28 cellular contexts compared by ENCODE assay signal in genomic region chr12:108538796-108539195, GRCh38. TPM values are rescaled to one million over a fixed set of nuclear protein-coding genes. Genes with fewer than 3 reads are reported as not detected.
A peak's percentile ranks its signal among the peaks of the same experiment; 100 is the strongest.
DNase-seq lines count a peak whose midpoint lies in the region; ATAC-seq and TF ChIP-seq lines count a peak whose summit lies in the region.
"Had no signal": no experiment of that assay in that cellular context is flagged by ENCODE, and none has a peak within 500 bp of the region (broad histone marks: within the 10 kb centered on the region; RNA-seq: fewer than 3 reads in every experiment).

No MANE protein-coding gene starts in this region.

- intact Hi-C loops in activated CD4-positive, alpha-beta T cell treated with anti-CD3 and anti-CD28 coated beads for 36 hours (cut with DNase I, micrococcal nuclease) = no loop called here
- intact Hi-C loops in activated CD4-positive, alpha-beta T cell treated with anti-CD3 and anti-CD28 coated beads, Interleukin-2, amount 10 ng/mL, durations not matched to agents 24 days and 14 days (cut with micrococcal nuclease) = no loop called here
- intact Hi-C loops in CD4-positive, alpha-beta T cell (cut with DNase I, micrococcal nuclease) = no loop called here

- peaks cover 12% of the 10 kb centered on the region for H3K4me1 Mint-ChIP-seq in activated CD4-positive, alpha-beta T cell treated with anti-CD3 and anti-CD28 coated beads for 36 hours
- H3K4me1 Mint-ChIP-seq in activated CD4-positive, alpha-beta T cell treated with anti-CD3 and anti-CD28 coated beads, Interleukin-2, amount 10 ng/mL, durations not matched to agents 24 days and 14 days = peaks cover 13% of the 10 kb centered on the region
- H3K4me1 Mint-ChIP-seq in CD4-positive, alpha-beta T cell (ENCODE audit: low read depth) = peaks cover 26% of the 10 kb centered on the region
- H3K4me1 Mint-ChIP-seq in central memory CD8-positive, alpha-beta T cell = peaks cover 16% of the 10 kb centered on the region
- no peaks in the 10 kb centered on the region for H3K4me1 Mint-ChIP-seq in nephron progenitor cell

- H3K36me3 Mint-ChIP-seq in activated CD4-positive, alpha-beta T cell treated with anti-CD3 and anti-CD28 coated beads for 36 hours (ENCODE audit: low read depth) = peaks cover 54% of the 10 kb centered on the region
- peaks cover 62% of the 10 kb centered on the region for H3K36me3 Mint-ChIP-seq in activated CD4-positive, alpha-beta T cell treated with anti-CD3 and anti-CD28 coated beads, Interleukin-2, amount 10 ng/mL, durations not matched to agents 24 days and 14 days (ENCODE audit: low read depth)
- H3K36me3 Mint-ChIP-seq in CD4-positive, alpha-beta T cell (ENCODE audit: low read depth) = peaks cover 92% of the 10 kb centered on the region
- H3K36me3 Mint-ChIP-seq in central memory CD8-positive, alpha-beta T cell (ENCODE audit: insufficient read depth) = peaks cover 66% of the 10 kb centered on the region
- H3K36me3 Mint-ChIP-seq in nephron progenitor cell (ENCODE audit: low read depth) = peaks cover 67% of the 10 kb centered on the region

- H3K4me3 ChIP-seq in WERI-Rb-1 (ENCODE audit: low read depth, low read length) = no peak overlapping the region
- H3K4me3 ChIP-seq: HAP-1 had no signal

- CTCF ChIA-PET in activated CD4-positive, alpha-beta T cell treated with anti-CD3 and anti-CD28 coated beads for 36 hours (lab: Charles Lee) = interaction anchor here (1.4 to 1.8 kb wide), 2 partner anchors 10 to 79 kb away, joined by 3 to 5 read pairs; no protein-coding TSS in a partner anchor
- CTCF ChIA-PET in CD4-positive, alpha-beta T cell (lab: Charles Lee) = no interaction called here

- DNase-seq in activated CD4-positive, alpha-beta T cell treated with anti-CD3 and anti-CD28 coated beads for 36 hours = no peak
- no peak for DNase-seq in activated CD4-positive, alpha-beta T cell treated with anti-CD3 and anti-CD28 coated beads, Interleukin-2, amount 10 ng/mL, durations not matched to agents 24 days and 14 days
- DNase-seq in CD4-positive, alpha-beta T cell = no peak
- DNase-seq in central memory CD8-positive, alpha-beta T cell (ENCODE audit: low spot score in 2 of 2) = no peak
- DNase-seq in nephron progenitor cell (no peak), NCI-H146 (lab: John Stamatoyannopoulos, UW) (no peak), WERI-Rb-1 (no peak)
- DNase-seq: CD8-positive, alpha-beta memory T cell; DMS 273 treated with DMSO at 0.1 percent for 48 hours; DMS79; EL; GF-D8; GOT3; HFFc6; MM.1S; NCI-H1694; NCI-H2029 treated with DMSO at 0.1 percent for 48 hours; NCI-H446 treated with DMSO at 0.1 percent for 48 hours; NCI-H526 treated with DMSO at 0.1 percent for 48 hours; Right ventricle myocardium superior; RPMI8226 had no signal

- peak overlapping the region; percentile 3 for H3K27ac Mint-ChIP-seq in activated CD4-positive, alpha-beta T cell treated with anti-CD3 and anti-CD28 coated beads for 36 hours
- no peak overlapping the region for H3K27ac Mint-ChIP-seq in activated CD4-positive, alpha-beta T cell treated with anti-CD3 and anti-CD28 coated beads, Interleukin-2, amount 10 ng/mL, durations not matched to agents 24 days and 14 days
- H3K27ac Mint-ChIP-seq in CD4-positive, alpha-beta T cell = peak overlapping the region; percentile 9
- peak overlapping the region; percentile 25 for H3K27ac Mint-ChIP-seq in central memory CD8-positive, alpha-beta T cell (ENCODE audit: low read depth)
- peak overlapping the region; percentile 58 for H3K27ac Mint-ChIP-seq in nephron progenitor cell
- H3K27ac Mint-ChIP-seq: B cell, HFFc6 had no signal

- H3K9me3 Mint-ChIP-seq in activated CD4-positive, alpha-beta T cell treated with anti-CD3 and anti-CD28 coated beads for 36 hours (ENCODE audit: low read depth) = no peaks in the 10 kb centered on the region
- no peaks in the 10 kb centered on the region for H3K9me3 Mint-ChIP-seq in activated CD4-positive, alpha-beta T cell treated with anti-CD3 and anti-CD28 coated beads, Interleukin-2, amount 10 ng/mL, durations not matched to agents 24 days and 14 days
- H3K9me3 Mint-ChIP-seq in CD4-positive, alpha-beta T cell = no peaks in the 10 kb centered on the region
- H3K9me3 Mint-ChIP-seq in central memory CD8-positive, alpha-beta T cell = no peaks in the 10 kb centered on the region
- H3K9me3 Mint-ChIP-seq in nephron progenitor cell = no peaks in the 10 kb centered on the region
- H3K9me3 Mint-ChIP-seq: CD8-positive, alpha-beta memory T cell; HFFc6; IgD-negative memory B cell had no signal

- ATAC-seq in activated CD4-positive, alpha-beta T cell treated with anti-CD3 and anti-CD28 coated beads for 36 hours = no peak
- no peak for ATAC-seq in CD4-positive, alpha-beta T cell (ENCODE audit: poor library complexity)
- ATAC-seq in central memory CD8-positive, alpha-beta T cell (replicated peaks; ENCODE audit: extremely low read depth, poor library complexity, severe bottlenecking) = no peak
- ATAC-seq in HG02973 (IDR thresholded peaks at IDR 0.05; ENCODE audit: unreplicated experiment) = no peak

- H3K27me3 Mint-ChIP-seq in activated CD4-positive, alpha-beta T cell treated with anti-CD3 and anti-CD28 coated beads for 36 hours = no peaks in the 10 kb centered on the region
- no peaks in the 10 kb centered on the region for H3K27me3 Mint-ChIP-seq in activated CD4-positive, alpha-beta T cell treated with anti-CD3 and anti-CD28 coated beads, Interleukin-2, amount 10 ng/mL, durations not matched to agents 24 days and 14 days
- no peaks in the 10 kb centered on the region for H3K27me3 Mint-ChIP-seq in CD4-positive, alpha-beta T cell
- no peaks in the 10 kb centered on the region for H3K27me3 Mint-ChIP-seq in central memory CD8-positive, alpha-beta T cell
- no peaks in the 10 kb centered on the region for H3K27me3 Mint-ChIP-seq in nephron progenitor cell (ENCODE audit: low read depth, poor library complexity)
- H3K27me3 Mint-ChIP-seq: B cell; CD8-positive, alpha-beta memory T cell; IgD-negative memory B cell had no signal

- POLR2A ChIA-PET in activated CD4-positive, alpha-beta T cell treated with anti-CD3 and anti-CD28 coated beads for 36 hours (lab: Charles Lee) = no interaction called here
- POLR2A ChIA-PET in CD4-positive, alpha-beta T cell (lab: Charles Lee) = no interaction called here

- no peak overlapping the region for H3K27ac ChIP-seq in CD4-positive, alpha-beta T cell (ENCODE audit: low read depth, low read length)
- no peak overlapping the region for H3K27ac ChIP-seq in WERI-Rb-1
- H3K27ac ChIP-seq: 22Rv1, C4-2B, KMS-11 had no signal

- no peaks in the 10 kb centered on the region for H3K27me3 ChIP-seq in CD4-positive, alpha-beta T cell (ENCODE audit: control insufficient read depth, insufficient read depth, low read length)
- H3K27me3 ChIP-seq in WERI-Rb-1 (ENCODE audit: insufficient read depth, low read depth, severe bottlenecking) = no peaks in the 10 kb centered on the region

- no peaks in the 10 kb centered on the region for H3K9me3 ChIP-seq in CD4-positive, alpha-beta T cell (ENCODE audit: control insufficient read depth, low read length)
- no peaks in the 10 kb centered on the region for H3K9me3 ChIP-seq in WERI-Rb-1 (ENCODE audit: severe bottlenecking)
- H3K9me3 ChIP-seq: HAP-1 had no signal

- TF ChIP-seq CTCF in CD4-positive, alpha-beta T cell (IDR thresholded peaks at IDR 0.05) = no peak
- TF ChIP-seq CTCF in nephron progenitor cell (IDR thresholded peaks at IDR 0.05) (no peak), WERI-Rb-1 (IDR thresholded peaks at IDR 0.05; ENCODE audit: low read depth, low read length) (no peak)

- H3K4me3 Mint-ChIP-seq in activated CD4-positive, alpha-beta T cell treated with anti-CD3 and anti-CD28 coated beads for 36 hours = no peak overlapping the region
- no peak overlapping the region for H3K4me3 Mint-ChIP-seq in activated CD4-positive, alpha-beta T cell treated with anti-CD3 and anti-CD28 coated beads, Interleukin-2, amount 10 ng/mL, durations not matched to agents 24 days and 14 days
- no peak overlapping the region for H3K4me3 Mint-ChIP-seq in CD4-positive, alpha-beta T cell
- no peak overlapping the region for H3K4me3 Mint-ChIP-seq in central memory CD8-positive, alpha-beta T cell
- H3K4me3 Mint-ChIP-seq in nephron progenitor cell = no peak overlapping the region
- H3K4me3 Mint-ChIP-seq: B cell; CD8-positive, alpha-beta memory T cell; HFFc6 had no signal

- H3K36me3 ChIP-seq in WERI-Rb-1 = peaks cover 61% of the 10 kb centered on the region

RNA-seq across cellular contexts. Expression of gene SART3, which starts 22.2 kb away (rescaled TPM):
- 10 to 100 TPM; 69.3 to 87.1 TPM for total RNA-seq in activated CD4-positive, alpha-beta T cell treated with anti-CD3 and anti-CD28 coated beads for 36 hours
- total RNA-seq in activated CD4-positive, alpha-beta T cell treated with anti-CD3 and anti-CD28 coated beads, Interleukin-2, amount 10 ng/mL, durations not matched to agents 24 days and 14 days = 89.1 and 90.5 TPM in 2 replicates
- 100 to 1,000 TPM in 1 of 2 experiments, 10 to 100 TPM in 1; 95.1 to 104 TPM for total RNA-seq in CD4-positive, alpha-beta T cell

RNA-seq across cellular contexts. Expression of gene ISCU, which starts 23.6 kb away (rescaled TPM):
- 10 to 100 TPM; 67.3 to 83.8 TPM for total RNA-seq in activated CD4-positive, alpha-beta T cell treated with anti-CD3 and anti-CD28 coated beads for 36 hours
- total RNA-seq in activated CD4-positive, alpha-beta T cell treated with anti-CD3 and anti-CD28 coated beads, Interleukin-2, amount 10 ng/mL, durations not matched to agents 24 days and 14 days = 61.5 and 66.1 TPM in 2 replicates
- 100 to 1,000 TPM; 269 to 270 TPM for total RNA-seq in CD4-positive, alpha-beta T cell

RNA-seq across cellular contexts. Expression of gene FICD, which starts 23.7 kb away (rescaled TPM):
- 1 to 10 TPM; 3.5 to 4.5 TPM for total RNA-seq in activated CD4-positive, alpha-beta T cell treated with anti-CD3 and anti-CD28 coated beads for 36 hours
- total RNA-seq in activated CD4-positive, alpha-beta T cell treated with anti-CD3 and anti-CD28 coated beads, Interleukin-2, amount 10 ng/mL, durations not matched to agents 24 days and 14 days = 5.9 and 6.6 TPM in 2 replicates
- total RNA-seq in CD4-positive, alpha-beta T cell = 1 to 10 TPM; 2.7 to 3.2 TPM

RNA-seq across cellular contexts. Expression of gene TMEM119, which starts 59.1 kb away (rescaled TPM):
- under 1 TPM; 0.21 to 0.28 TPM for total RNA-seq in activated CD4-positive, alpha-beta T cell treated with anti-CD3 and anti-CD28 coated beads for 36 hours
- total RNA-seq in activated CD4-positive, alpha-beta T cell treated with anti-CD3 and anti-CD28 coated beads, Interleukin-2, amount 10 ng/mL, durations not matched to agents 24 days and 14 days = 0.47 TPM in 1 of 2 replicates, not detected in the other
- total RNA-seq in CD4-positive, alpha-beta T cell = 1 to 10 TPM; 2.1 to 2.6 TPM
- total RNA-seq: CD8-positive, alpha-beta memory T cell had no signal
